Comparison of ENCODE assay signal across 14 cellular contexts in genomic region chr2:6580982-6581381, GRCh38.
DNase-seq lines count a peak whose midpoint lies in the region; ATAC-seq and TF ChIP-seq lines count a peak whose summit lies in the region.
"Had no signal": no experiment of that assay in that cellular context is flagged by ENCODE, and none has a peak within 500 bp of the region (broad histone marks: within the 10 kb centered on the region; RNA-seq: fewer than 3 reads in every experiment).

No MANE protein-coding gene starts in this region.

- in situ Hi-C loops in IMR-90 (cut with MboI; ENCODE audit: low sequenced_read_pairs), result no loop called here

- H4K20me1 ChIP-seq in IMR-90 (ENCODE audit: insufficient read depth, low read length), result no peaks in the 10 kb centered on the region

- H2BK120ac ChIP-seq in IMR-90 (ENCODE audit: low read depth, low read length), result peak overlapping the region; percentile 62

- no peak for TF ChIP-seq RAD21 in IMR-90 (IDR thresholded peaks at IDR 0.05; ENCODE audit: low read length)

- CTCF ChIA-PET in IMR-90 (lab: Yijun Ruan, JAX), result no interaction called here

- DNase-seq in DMS53 (lab: John Stamatoyannopoulos, UW) (peak; percentile 74), IMR-90 (peak; percentile 85), astrocyte of the hippocampus (ENCODE audit: low read depth, low spot score) (peak; percentile 53), myocyte (ENCODE audit: low read depth) (peak; percentile 8), anterior cingulate cortex (lab: John Stamatoyannopoulos, UW) (no peak), NCI-H510A treated with DMSO at 0.1 percent for 48 hours (lab: John Stamatoyannopoulos, UW) (no peak), NCI-H748 (lab: John Stamatoyannopoulos, UW; ENCODE audit: unreplicated experiment) (no peak)
- DNase-seq in naive thymus-derived CD8-positive, alpha-beta T cell, result no peak
- DNase-seq: activated CD4-positive, alpha-beta T cell treated with anti-CD3 and anti-CD28 coated beads for 4 hours; CD4-positive, alpha-beta memory T cell; head of caudate nucleus; Right ventricle myocardium superior; T-helper 17 cell had no signal

- H3K9me3 Mint-ChIP-seq in naive thymus-derived CD8-positive, alpha-beta T cell, result peaks cover 0 to 2% (median 0%) of the 10 kb centered on the region in 9 donors
- H3K9me3 Mint-ChIP-seq: activated naive CD4-positive, alpha-beta T cell treated with anti-CD3 and anti-CD28 coated beads, Interleukin-2, amount 50 U/mL, for 24 hours had no signal

- TF ChIP-seq CTCF in IMR-90 (conservative IDR thresholded peaks at IDR 0.05; ENCODE audit: low read depth, low read length), result no peak

- H3K4me2 ChIP-seq in IMR-90 (ENCODE audit: low read depth, low read length), result no peak overlapping the region

- no peak overlapping the region for H3K18ac ChIP-seq in IMR-90 (ENCODE audit: low read depth, low read length)

- peak overlapping the region; percentile 29; the same call in 1 of the 2 replicates for H3K14ac ChIP-seq in IMR-90 (replicated peaks; ENCODE audit: low read depth, low read length)

- intact Hi-C loops in IMR-90 (cut with micrococcal nuclease), result no loop called here

- no peak overlapping the region for H2BK5ac ChIP-seq in IMR-90 (ENCODE audit: low read depth, low read length, poor library complexity, severe bottlenecking)

- H3K9me3 ChIP-seq in IMR-90 (ENCODE audit: control insufficient read depth, insufficient read depth, low read length), result no peaks in the 10 kb centered on the region

- no peaks in the 10 kb centered on the region for H3K79me1 ChIP-seq in IMR-90 (ENCODE audit: low read depth in 1 of 2, low read length in 2 of 2)

- no peaks in the 10 kb centered on the region for H3K4me1 Mint-ChIP-seq in naive thymus-derived CD8-positive, alpha-beta T cell
- H3K4me1 Mint-ChIP-seq: activated naive CD4-positive, alpha-beta T cell treated with anti-CD3 and anti-CD28 coated beads, Interleukin-2, amount 50 U/mL, for 24 hours; CD4-positive, alpha-beta memory T cell; T-helper 17 cell had no signal

- no peaks in the 10 kb centered on the region for H3K9me1 ChIP-seq in IMR-90 (ENCODE audit: insufficient read depth, low read length)

- H3K56ac ChIP-seq in IMR-90 (ENCODE audit: extremely low read depth, insufficient read depth, low read length), result no peak overlapping the region

- H2AK9ac ChIP-seq in IMR-90 (replicated peaks; ENCODE audit: low read depth, low read length, poor library complexity), result no peak overlapping the region

- H2BK20ac ChIP-seq in IMR-90 (ENCODE audit: low read depth, low read length), result no peak overlapping the region; the same call in 1 of the 2 replicates

- H3K27me3 Mint-ChIP-seq in naive thymus-derived CD8-positive, alpha-beta T cell, result peaks cover 0 to 13% (median 10%) of the 10 kb centered on the region in 5 donors

- H4K8ac ChIP-seq in IMR-90 (ENCODE audit: low read depth in 2 of 2, low read length in 2 of 2), result no peak overlapping the region

- H3K4ac ChIP-seq in IMR-90 (ENCODE audit: low read depth, low read length), result no peak overlapping the region; the same call in 1 of the 2 replicates

- H4K91ac ChIP-seq in IMR-90 (ENCODE audit: insufficient read depth, low read depth, low read length), result no peak overlapping the region

- BruUV-seq in IMR-90 (replicated peaks; lab: Mats Ljungman, UMichigan), result no TSS peak

- H2AFZ ChIP-seq in IMR-90 (replicated peaks; ENCODE audit: low read length, poor library complexity), result peak overlapping the region; percentile 1

- WGBS in IMR-90 (ENCODE audit: extremely low coverage in 2 of 2, insufficient read length in 1 of 2), 2 experiments, result 60% methylated on average over 1 of the region's 4 CpGs; no CpG with 5 or more reads in 1 of the 2 experiments

- H3K4me3 Mint-ChIP-seq in naive thymus-derived CD8-positive, alpha-beta T cell, result no peak overlapping the region
- H3K4me3 Mint-ChIP-seq: activated naive CD4-positive, alpha-beta T cell treated with anti-CD3 and anti-CD28 coated beads, Interleukin-2, amount 50 U/mL, for 24 hours; CD4-positive, alpha-beta memory T cell; T-helper 17 cell had no signal

- H3K9ac ChIP-seq in IMR-90 (ENCODE audit: low read depth, low read length), result no peak overlapping the region

- dilution Hi-C loops in IMR-90 (cut with HindIII; ENCODE audit: low sequenced_read_pairs, unreplicated experiment), result no loop called here

- H3K27ac ChIP-seq in IMR-90 (ENCODE audit: insufficient read depth, low read length), result no peak overlapping the region

- H2BK15ac ChIP-seq in IMR-90 (ENCODE audit: low read depth, low read length), result 0 out of 3 replicates have a peak overlapping the region, but pooled peaks have one; percentile 16

- no peak overlapping the region for H3K23ac ChIP-seq in IMR-90 (ENCODE audit: low read depth, low read length)

- H3K27me3 ChIP-seq in IMR-90 (ENCODE audit: control insufficient read depth, insufficient read depth, low read length), result no peaks in the 10 kb centered on the region

- no peak for TF ChIP-seq POLR2A in IMR-90 (IDR thresholded peaks at IDR 0.05; ENCODE audit: low read depth, low read length)

- H3K36me3 Mint-ChIP-seq in naive thymus-derived CD8-positive, alpha-beta T cell, result no peaks in the 10 kb centered on the region
- H3K36me3 Mint-ChIP-seq: activated naive CD4-positive, alpha-beta T cell treated with anti-CD3 and anti-CD28 coated beads, Interleukin-2, amount 50 U/mL, for 24 hours; CD4-positive, alpha-beta memory T cell had no signal

- H3K27ac Mint-ChIP-seq in naive thymus-derived CD8-positive, alpha-beta T cell, result no peak overlapping the region
- H3K27ac Mint-ChIP-seq: activated naive CD4-positive, alpha-beta T cell treated with anti-CD3 and anti-CD28 coated beads, Interleukin-2, amount 50 U/mL, for 24 hours; CD4-positive, alpha-beta memory T cell; T-helper 17 cell had no signal

- POLR2A ChIA-PET in IMR-90 (lab: Charles Lee; ENCODE audit: unreplicated experiment), result no interaction called here
- POLR2A ChIA-PET in naive thymus-derived CD8-positive, alpha-beta T cell (lab: Charles Lee), result no interaction called here

- no peak overlapping the region for H2AK5ac ChIP-seq in IMR-90 (ENCODE audit: low read depth, low read length)

- no peak overlapping the region for H4K5ac ChIP-seq in IMR-90 (ENCODE audit: low read depth, low read length)

- peaks cover 8% of the 10 kb centered on the region for H3K4me1 ChIP-seq in IMR-90 (ENCODE audit: control insufficient read depth, insufficient read depth, low read length)

- H3K36me3 ChIP-seq in IMR-90 (ENCODE audit: control insufficient read depth, insufficient read depth, low read length), result no peaks in the 10 kb centered on the region

- ATAC-seq in IMR-90 (ENCODE audit: low read depth), result peak; percentile 84
- no peak for ATAC-seq in naive thymus-derived CD8-positive, alpha-beta T cell
- ATAC-seq: T-helper 17 cell had no signal

- no peak overlapping the region for H3K4me3 ChIP-seq in IMR-90 (ENCODE audit: insufficient read depth, low read depth, low read length)

TF ChIP-seq in IMR-90, 13 proteins besides CTCF, POLR2A, EP300 and RAD21:
- TF ChIP-seq CEBPB (IDR thresholded peaks at IDR 0.05; ENCODE audit: low read depth, low read length) (0 out of 2 replicates have a peak, but pooled peaks have one; percentile 16), RFX5 (IDR thresholded peaks at IDR 0.05; ENCODE audit: low read depth, low read length) (peak; percentile 77), ELK1 (IDR thresholded peaks at IDR 0.05; ENCODE audit: borderline replicate concordance, low read depth, low read length) (no peak), FOS (IDR thresholded peaks at IDR 0.05; ENCODE audit: low read depth, low read length) (peak; percentile 64), MAZ (IDR thresholded peaks at IDR 0.05; ENCODE audit: borderline replicate concordance, low read depth, low read length) (no peak), BHLHE40 (IDR thresholded peaks at IDR 0.05; ENCODE audit: low read depth, low read length) (peak; percentile 28; the same call in 1 of the 2 replicates), CHD1 (IDR thresholded peaks at IDR 0.05; ENCODE audit: low read depth, low read length) (no peak)

Comparison
In these comparisons a context has a peak if more than half of its experiments do, and no peak if none do; other contexts are left out.
1. DNase-seq: peak in DMS53 (single experiment), IMR-90 (single experiment), astrocyte of the hippocampus (single experiment) and myocyte (single experiment); none in anterior cingulate cortex (0 of 58), NCI-H510A treated with DMSO at 0.1 percent for 48 hours (single experiment), NCI-H748 (single experiment) and naive thymus-derived CD8-positive, alpha-beta T cell (0 of 10).